In the genomic region with DNA sequence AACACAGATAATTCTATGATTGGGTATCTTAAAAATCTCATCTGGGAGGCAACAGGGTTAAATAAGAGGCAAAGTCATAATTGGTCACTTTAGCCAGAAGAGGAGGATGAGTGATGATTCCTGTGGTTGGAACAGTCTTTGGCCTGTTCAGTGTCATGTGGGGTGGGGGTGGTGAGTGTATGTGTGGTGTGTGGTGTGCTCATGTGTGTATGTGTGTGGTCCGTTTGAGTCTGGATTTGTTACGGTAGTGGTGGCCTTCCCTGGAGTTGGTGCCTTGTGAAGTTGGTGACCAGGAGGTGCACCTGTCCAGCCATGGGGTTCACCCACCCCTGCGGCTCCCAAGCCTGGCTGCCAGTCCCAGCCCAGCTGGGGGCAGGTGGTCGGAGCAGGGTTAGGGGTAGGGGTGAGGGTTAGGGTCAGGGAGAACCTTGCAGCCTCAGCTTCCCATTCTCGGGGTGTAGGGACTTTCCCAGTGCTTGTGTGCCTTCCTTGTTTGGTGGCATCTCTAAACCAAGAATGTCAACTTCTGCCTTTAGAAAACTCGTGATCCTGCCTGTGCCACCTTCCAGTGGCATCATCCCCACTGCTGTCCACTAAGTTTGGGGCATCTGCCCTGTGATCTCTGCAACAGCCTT, we compare ENCODE assay signal across 1 cellular context.
TF ChIP-seq lines count a peak whose summit lies in the region.

No MANE protein-coding gene starts in this region.

TF ChIP-seq in WTC11, 78 proteins besides CTCF, POLR2A, EP300 and RAD21 (continued from another document):
- TF ChIP-seq, protein P1, sequence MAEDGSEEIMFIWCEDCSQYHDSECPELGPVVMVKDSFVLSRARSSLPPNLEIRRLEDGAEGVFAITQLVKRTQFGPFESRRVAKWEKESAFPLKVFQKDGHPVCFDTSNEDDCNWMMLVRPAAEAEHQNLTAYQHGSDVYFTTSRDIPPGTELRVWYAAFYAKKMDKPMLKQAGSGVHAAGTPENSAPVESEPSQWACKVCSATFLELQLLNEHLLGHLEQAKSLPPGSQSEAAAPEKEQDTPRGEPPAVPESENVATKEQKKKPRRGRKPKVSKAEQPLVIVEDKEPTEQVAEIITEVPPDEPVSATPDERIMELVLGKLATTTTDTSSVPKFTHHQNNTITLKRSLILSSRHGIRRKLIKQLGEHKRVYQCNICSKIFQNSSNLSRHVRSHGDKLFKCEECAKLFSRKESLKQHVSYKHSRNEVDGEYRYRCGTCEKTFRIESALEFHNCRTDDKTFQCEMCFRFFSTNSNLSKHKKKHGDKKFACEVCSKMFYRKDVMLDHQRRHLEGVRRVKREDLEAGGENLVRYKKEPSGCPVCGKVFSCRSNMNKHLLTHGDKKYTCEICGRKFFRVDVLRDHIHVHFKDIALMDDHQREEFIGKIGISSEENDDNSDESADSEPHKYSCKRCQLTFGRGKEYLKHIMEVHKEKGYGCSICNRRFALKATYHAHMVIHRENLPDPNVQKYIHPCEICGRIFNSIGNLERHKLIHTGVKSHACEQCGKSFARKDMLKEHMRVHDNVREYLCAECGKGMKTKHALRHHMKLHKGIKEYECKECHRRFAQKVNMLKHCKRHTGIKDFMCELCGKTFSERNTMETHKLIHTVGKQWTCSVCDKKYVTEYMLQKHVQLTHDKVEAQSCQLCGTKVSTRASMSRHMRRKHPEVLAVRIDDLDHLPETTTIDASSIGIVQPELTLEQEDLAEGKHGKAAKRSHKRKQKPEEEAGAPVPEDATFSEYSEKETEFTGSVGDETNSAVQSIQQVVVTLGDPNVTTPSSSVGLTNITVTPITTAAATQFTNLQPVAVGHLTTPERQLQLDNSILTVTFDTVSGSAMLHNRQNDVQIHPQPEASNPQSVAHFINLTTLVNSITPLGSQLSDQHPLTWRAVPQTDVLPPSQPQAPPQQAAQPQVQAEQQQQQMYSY (CRISPR knock-in tag; IDR thresholded peaks at IDR 0.05): no peak
- TF ChIP-seq, protein P2, sequence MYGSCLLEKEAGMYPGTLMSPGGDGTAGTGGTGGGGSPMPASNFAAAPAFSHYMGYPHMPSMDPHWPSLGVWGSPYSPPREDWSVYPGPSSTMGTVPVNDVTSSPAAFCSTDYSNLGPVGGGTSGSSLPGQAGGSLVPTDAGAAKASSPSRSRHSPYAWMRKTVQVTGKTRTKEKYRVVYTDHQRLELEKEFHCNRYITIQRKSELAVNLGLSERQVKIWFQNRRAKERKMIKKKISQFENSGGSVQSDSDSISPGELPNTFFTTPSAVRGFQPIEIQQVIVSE (CRISPR knock-in tag; IDR thresholded peaks at IDR 0.05; ENCODE audit: borderline replicate concordance): no peak
